Comparison of ENCODE assay signal across 7 cellular contexts in the genomic region with DNA sequence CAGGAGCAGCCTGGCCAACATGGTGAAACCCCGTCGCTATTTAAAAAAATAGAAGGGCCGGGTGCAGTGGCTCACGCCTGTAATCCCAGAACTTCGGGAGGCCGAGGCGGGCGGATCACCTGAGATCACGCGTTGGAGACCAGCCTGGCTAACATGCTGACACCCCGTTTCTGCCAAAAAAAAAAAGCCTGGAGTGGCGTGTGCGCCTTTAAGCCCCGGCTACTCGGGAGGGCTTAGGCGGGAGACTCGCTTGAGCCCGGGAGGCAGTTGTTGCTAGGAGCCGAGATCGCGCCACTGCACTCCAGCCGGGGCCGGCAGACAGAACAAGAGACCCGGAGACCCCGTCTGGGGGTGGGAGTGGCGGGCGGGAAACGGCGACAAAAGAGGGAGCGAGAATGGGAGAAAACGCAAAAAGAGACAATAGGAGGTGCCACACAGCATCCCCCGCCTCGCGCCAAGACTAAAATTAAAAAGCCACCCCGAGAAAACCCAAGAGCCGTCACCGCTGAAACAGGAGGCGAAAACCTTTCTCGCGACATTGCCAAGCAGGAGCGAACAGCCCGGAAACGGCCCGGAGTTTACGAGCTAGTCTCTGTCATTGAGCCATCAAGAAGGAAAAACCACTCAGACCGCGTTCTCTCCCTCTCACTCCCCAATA.
A peak's percentile ranks its signal among the peaks of the same experiment; 100 is the strongest.
DNase-seq lines count a peak whose midpoint lies in the region; ATAC-seq and TF ChIP-seq lines count a peak whose summit lies in the region.
"Not testable (repeated sequence)": the region's sequence is repeated elsewhere in the genome, so short reads cannot be mapped to it uniquely, and the experiment has no call there.

No MANE protein-coding gene starts in this region.

- H3K4me1 Mint-ChIP-seq in memory B cell = not testable (repeated sequence)

- H3K4me3 Mint-ChIP-seq in memory B cell = not testable (repeated sequence)

- DNase-seq in activated effector memory CD4-positive, alpha-beta T cell treated with anti-CD3 and anti-CD28 coated beads, Interleukin-2, amount 50 U/mL, for 16 hours = peak; percentile 89
- DNase-seq in erythroblast (lab: John Stamatoyannopoulos, UW) = not testable (repeated sequence)
- DNase-seq in memory B cell (ENCODE audit: low spot score in 2 of 2) (peak; percentile 57 to 76), smooth muscle cell of the brain vasculature (ENCODE audit: low read depth, low spot score) (peak; percentile 29)

- peak; percentile 9 for TF ChIP-seq POLR2A in erythroblast (IDR thresholded peaks at IDR 0.05; ENCODE audit: low read length)

- H3K27me3 Mint-ChIP-seq in memory B cell = not testable (repeated sequence)

- H3K36me3 Mint-ChIP-seq in memory B cell = not testable (repeated sequence)

- not testable (repeated sequence) for H3K9me3 Mint-ChIP-seq in memory B cell

- H3K27ac Mint-ChIP-seq in memory B cell = not testable (repeated sequence)

- ATAC-seq in GM19035 (IDR thresholded peaks at IDR 0.05; ENCODE audit: unreplicated experiment) (peak; percentile 34), HG03342 (IDR thresholded peaks at IDR 0.05; ENCODE audit: unreplicated experiment) (peak; percentile 80), SK-N-SH treated with all-trans-retinoic acid at 6 μM for 48 hours (peak; percentile 87), memory B cell (ENCODE audit: low read depth) (peak; percentile 2)

TF ChIP-seq in SK-N-SH treated with all-trans-retinoic acid at 6 μM for 48 hours, 23 proteins besides CTCF, POLR2A, EP300 and RAD21:
- TF ChIP-seq, protein P1, sequence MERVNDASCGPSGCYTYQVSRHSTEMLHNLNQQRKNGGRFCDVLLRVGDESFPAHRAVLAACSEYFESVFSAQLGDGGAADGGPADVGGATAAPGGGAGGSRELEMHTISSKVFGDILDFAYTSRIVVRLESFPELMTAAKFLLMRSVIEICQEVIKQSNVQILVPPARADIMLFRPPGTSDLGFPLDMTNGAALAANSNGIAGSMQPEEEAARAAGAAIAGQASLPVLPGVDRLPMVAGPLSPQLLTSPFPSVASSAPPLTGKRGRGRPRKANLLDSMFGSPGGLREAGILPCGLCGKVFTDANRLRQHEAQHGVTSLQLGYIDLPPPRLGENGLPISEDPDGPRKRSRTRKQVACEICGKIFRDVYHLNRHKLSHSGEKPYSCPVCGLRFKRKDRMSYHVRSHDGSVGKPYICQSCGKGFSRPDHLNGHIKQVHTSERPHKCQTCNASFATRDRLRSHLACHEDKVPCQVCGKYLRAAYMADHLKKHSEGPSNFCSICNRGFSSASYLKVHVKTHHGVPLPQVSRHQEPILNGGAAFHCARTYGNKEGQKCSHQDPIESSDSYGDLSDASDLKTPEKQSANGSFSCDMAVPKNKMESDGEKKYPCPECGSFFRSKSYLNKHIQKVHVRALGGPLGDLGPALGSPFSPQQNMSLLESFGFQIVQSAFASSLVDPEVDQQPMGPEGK (CRISPR knock-in tag; IDR thresholded peaks at IDR 0.05; ENCODE audit: borderline replicate concordance) = peak; percentile 99
- TF ChIP-seq RARB (CRISPR knock-in tag; IDR thresholded peaks at IDR 0.05) = peak; percentile 99
- TF ChIP-seq PPARA (CRISPR knock-in tag; IDR thresholded peaks at IDR 0.05; ENCODE audit: borderline replicate concordance) = 0 out of 2 replicates have a peak, but pooled peaks have one; percentile 76
- TF ChIP-seq, protein P2, sequence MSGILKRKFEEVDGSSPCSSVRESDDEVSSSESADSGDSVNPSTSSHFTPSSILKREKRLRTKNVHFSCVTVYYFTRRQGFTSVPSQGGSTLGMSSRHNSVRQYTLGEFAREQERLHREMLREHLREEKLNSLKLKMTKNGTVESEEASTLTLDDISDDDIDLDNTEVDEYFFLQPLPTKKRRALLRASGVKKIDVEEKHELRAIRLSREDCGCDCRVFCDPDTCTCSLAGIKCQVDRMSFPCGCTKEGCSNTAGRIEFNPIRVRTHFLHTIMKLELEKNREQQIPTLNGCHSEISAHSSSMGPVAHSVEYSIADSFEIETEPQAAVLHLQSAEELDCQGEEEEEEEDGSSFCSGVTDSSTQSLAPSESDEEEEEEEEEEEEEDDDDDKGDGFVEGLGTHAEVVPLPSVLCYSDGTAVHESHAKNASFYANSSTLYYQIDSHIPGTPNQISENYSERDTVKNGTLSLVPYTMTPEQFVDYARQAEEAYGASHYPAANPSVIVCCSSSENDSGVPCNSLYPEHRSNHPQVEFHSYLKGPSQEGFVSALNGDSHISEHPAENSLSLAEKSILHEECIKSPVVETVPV (CRISPR knock-in tag; IDR thresholded peaks at IDR 0.05) = peak; percentile 99
- TF ChIP-seq, protein P3, sequence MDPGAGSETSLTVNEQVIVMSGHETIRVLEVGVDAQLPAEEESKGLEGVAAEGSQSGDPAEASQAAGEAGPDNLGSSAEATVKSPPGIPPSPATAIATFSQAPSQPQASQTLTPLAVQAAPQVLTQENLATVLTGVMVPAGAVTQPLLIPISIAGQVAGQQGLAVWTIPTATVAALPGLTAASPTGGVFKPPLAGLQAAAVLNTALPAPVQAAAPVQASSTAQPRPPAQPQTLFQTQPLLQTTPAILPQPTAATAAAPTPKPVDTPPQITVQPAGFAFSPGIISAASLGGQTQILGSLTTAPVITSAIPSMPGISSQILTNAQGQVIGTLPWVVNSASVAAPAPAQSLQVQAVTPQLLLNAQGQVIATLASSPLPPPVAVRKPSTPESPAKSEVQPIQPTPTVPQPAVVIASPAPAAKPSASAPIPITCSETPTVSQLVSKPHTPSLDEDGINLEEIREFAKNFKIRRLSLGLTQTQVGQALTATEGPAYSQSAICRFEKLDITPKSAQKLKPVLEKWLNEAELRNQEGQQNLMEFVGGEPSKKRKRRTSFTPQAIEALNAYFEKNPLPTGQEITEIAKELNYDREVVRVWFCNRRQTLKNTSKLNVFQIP (CRISPR knock-in tag; IDR thresholded peaks at IDR 0.05; ENCODE audit: borderline replicate concordance, low read depth) = peak; percentile 96; the same call in 1 of the 2 replicates
- TF ChIP-seq CSDC2 (CRISPR knock-in tag; IDR thresholded peaks at IDR 0.05) = peak; percentile 72; the same call in 1 of the 2 replicates
- TF ChIP-seq ZNF70 (CRISPR knock-in tag; IDR thresholded peaks at IDR 0.05) = peak; percentile 93
- peak; percentile 99 for TF ChIP-seq TOX (CRISPR knock-in tag; IDR thresholded peaks at IDR 0.05; ENCODE audit: borderline replicate concordance)
- TF ChIP-seq ESRRG (CRISPR knock-in tag; IDR thresholded peaks at IDR 0.05) = peak; percentile 98
- TF ChIP-seq TCF4 (CRISPR knock-in tag; IDR thresholded peaks at IDR 0.05; ENCODE audit: borderline replicate concordance) = peak; percentile 78
- TF ChIP-seq ARNTL (CRISPR knock-in tag; IDR thresholded peaks at IDR 0.05; ENCODE audit: borderline replicate concordance, low read depth) = peak; percentile 96
- peak; percentile 99 for TF ChIP-seq ZC3H10 (CRISPR knock-in tag; IDR thresholded peaks at IDR 0.05)
- TF ChIP-seq ZFP30 (CRISPR knock-in tag; IDR thresholded peaks at IDR 0.05) = peak; percentile 86
- TF ChIP-seq, protein P4, sequence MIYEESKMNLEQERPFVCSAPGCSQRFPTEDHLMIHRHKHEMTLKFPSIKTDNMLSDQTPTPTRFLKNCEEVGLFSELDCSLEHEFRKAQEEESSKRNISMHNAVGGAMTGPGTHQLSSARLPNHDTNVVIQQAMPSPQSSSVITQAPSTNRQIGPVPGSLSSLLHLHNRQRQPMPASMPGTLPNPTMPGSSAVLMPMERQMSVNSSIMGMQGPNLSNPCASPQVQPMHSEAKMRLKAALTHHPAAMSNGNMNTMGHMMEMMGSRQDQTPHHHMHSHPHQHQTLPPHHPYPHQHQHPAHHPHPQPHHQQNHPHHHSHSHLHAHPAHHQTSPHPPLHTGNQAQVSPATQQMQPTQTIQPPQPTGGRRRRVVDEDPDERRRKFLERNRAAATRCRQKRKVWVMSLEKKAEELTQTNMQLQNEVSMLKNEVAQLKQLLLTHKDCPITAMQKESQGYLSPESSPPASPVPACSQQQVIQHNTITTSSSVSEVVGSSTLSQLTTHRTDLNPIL (CRISPR knock-in tag; IDR thresholded peaks at IDR 0.05; ENCODE audit: low read depth) = peak; percentile 98
- TF ChIP-seq ZNF565 (CRISPR knock-in tag; conservative IDR thresholded peaks at IDR 0.05; ENCODE audit: low read depth) = peak; percentile 89
- peak; percentile 99 for TF ChIP-seq GLIS3 (CRISPR knock-in tag; IDR thresholded peaks at IDR 0.05)
- TF ChIP-seq ZNF8 (CRISPR knock-in tag; IDR thresholded peaks at IDR 0.05) = peak; percentile 87
TF ChIP-seq in SK-N-SH treated with all-trans-retinoic acid at 6 μM for 48 hours: peak in this region for 17; not testable (repeated sequence) for 6.

Comparison
In these comparisons a context has a peak if more than half of its experiments do, and no peak if none do; other contexts are left out.
1. ATAC-seq: peak in every context shown above with its lines; median percentile 87 in SK-N-SH treated with all-trans-retinoic acid at 6 μM for 48 hours; 80 in HG03342; 34 in GM19035; 2 in memory B cell.